Comparison of ENCODE assay signal across 8 cellular contexts in genomic region chr4:154711522-154711921, GRCh38. TPM values are rescaled to one million over a fixed set of nuclear protein-coding genes. Genes with fewer than 3 reads are reported as not detected.
"Had no signal": no experiment of that assay in that cellular context is flagged by ENCODE, and none has a peak within 500 bp of the region (broad histone marks: within the 10 kb centered on the region; RNA-seq: fewer than 3 reads in every experiment).

No MANE protein-coding gene starts in this region.

- H3K4me2 ChIP-seq: GM23338 had no signal

- H3K4me3 ChIP-seq: GM23338 had no signal

- ATAC-seq: GM23338 had no signal

- FAIRE-seq: H1, H54, HTR-8/SVneo had no signal

- DNase-seq: H9, HCEC 1CT had no signal

- H2AFZ ChIP-seq: GM23338 had no signal

RNA-seq across cellular contexts. Expression of gene LRAT, which starts 32.3 kb away (rescaled TPM):
- total RNA-seq: HT-29 had no signal
- polyA plus RNA-seq: IgD-negative memory B cell had no signal
